ENCODE assay signal across 14 cellular contexts in the genomic region with DNA sequence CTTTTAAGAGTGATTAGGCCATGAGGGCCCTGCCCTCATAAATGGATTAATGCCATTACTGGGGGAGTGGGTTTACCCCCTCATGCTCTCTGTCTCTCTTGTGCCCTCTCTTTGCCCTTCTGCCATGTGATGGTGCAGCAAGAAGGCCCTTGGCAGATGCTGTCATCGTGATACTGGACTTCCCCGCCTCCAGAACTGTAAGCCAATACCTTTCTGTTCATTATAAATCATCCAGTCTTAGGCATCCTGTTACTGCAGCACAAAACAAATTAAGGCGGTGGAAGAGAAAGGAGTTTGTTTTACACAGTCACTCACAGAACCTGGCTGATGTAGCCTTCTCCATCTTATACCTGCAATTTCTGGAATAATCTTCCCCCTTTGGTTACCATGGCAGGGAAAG.
DNase-seq lines count a peak whose midpoint lies in the region; ATAC-seq and TF ChIP-seq lines count a peak whose summit lies in the region.
"Had no signal": no experiment of that assay in that cellular context is flagged by ENCODE, and none has a peak within 500 bp of the region (broad histone marks: within the 10 kb centered on the region; RNA-seq: fewer than 3 reads in every experiment).

No MANE protein-coding gene starts in this region.

- H3K27me3 Mint-ChIP-seq in effector memory CD8-positive, alpha-beta T cell: no peaks in the 10 kb centered on the region
- H3K27me3 Mint-ChIP-seq in neural crest cell (ENCODE audit: low read depth): no peaks in the 10 kb centered on the region
- H3K27me3 Mint-ChIP-seq in T-helper 2 cell treated with Interferon-gamma antibody and Interleukin-4, amounts not matched to agents 5 μg/mL and 100 μg/mL, for 36 hours (ENCODE audit: low read depth): no peaks in the 10 kb centered on the region
- H3K27me3 Mint-ChIP-seq: CD4-positive, alpha-beta T cell had no signal

- peak; percentile 50 for DNase-seq in NCI-H82 (lab: John Stamatoyannopoulos, UW)
- no peak for DNase-seq in NCI-H82 treated with DMSO at 0.1 percent for 48 hours (lab: John Stamatoyannopoulos, UW; ENCODE audit: unreplicated experiment)
- peak; percentile 23 for DNase-seq in NCI-H2171 (lab: John Stamatoyannopoulos, UW)
- DNase-seq in effector memory CD8-positive, alpha-beta T cell: no peak
- no peak for DNase-seq in neural crest cell (ENCODE audit: low read depth, low spot score)
- DNase-seq in activated CD4-positive, alpha-beta T cell treated with anti-CD3 and anti-CD28 coated beads, Interleukin-2, amount 50 U/mL, for 4 hours: no peak
- DNase-seq in T-helper 2 cell treated with Interferon-gamma antibody and Interleukin-4, amounts not matched to agents 5 μg/mL and 100 μg/mL, for 36 hours (ENCODE audit: low spot score): no peak
- DNase-seq in retina: no peak
- DNase-seq: ACHN; BE2C; C1 segment of cervical spinal cord; Caco-2; CD4-positive, alpha-beta T cell; H9 had no signal

- TF ChIP-seq CTCF in neural crest cell (conservative IDR thresholded peaks at IDR 0.05): no peak

- H3K9me3 Mint-ChIP-seq in effector memory CD8-positive, alpha-beta T cell: no peaks in the 10 kb centered on the region
- H3K9me3 Mint-ChIP-seq in neural crest cell: peaks cover 3% of the 10 kb centered on the region
- no peaks in the 10 kb centered on the region for H3K9me3 Mint-ChIP-seq in T-helper 2 cell treated with Interferon-gamma antibody and Interleukin-4, amounts not matched to agents 5 μg/mL and 100 μg/mL, for 36 hours
- H3K9me3 Mint-ChIP-seq: CD4-positive, alpha-beta T cell had no signal

- peaks cover 21 to 35% of the 10 kb centered on the region in 2 donors for H3K4me1 Mint-ChIP-seq in effector memory CD8-positive, alpha-beta T cell (ENCODE audit: low read depth in 2 of 2)
- peaks cover 27% of the 10 kb centered on the region for H3K4me1 Mint-ChIP-seq in neural crest cell
- peaks cover 12% of the 10 kb centered on the region for H3K4me1 Mint-ChIP-seq in T-helper 2 cell treated with Interferon-gamma antibody and Interleukin-4, amounts not matched to agents 5 μg/mL and 100 μg/mL, for 36 hours (ENCODE audit: low read depth)

- peak overlapping the region; percentile 55 to 70 for H3K27ac Mint-ChIP-seq in effector memory CD8-positive, alpha-beta T cell
- H3K27ac Mint-ChIP-seq in neural crest cell (ENCODE audit: unreplicated experiment): peak overlapping the region; percentile 13
- H3K27ac Mint-ChIP-seq in T-helper 2 cell treated with Interferon-gamma antibody and Interleukin-4, amounts not matched to agents 5 μg/mL and 100 μg/mL, for 36 hours: no peak overlapping the region
- H3K27ac Mint-ChIP-seq: CD4-positive, alpha-beta T cell; H9 had no signal

- ATAC-seq in effector memory CD8-positive, alpha-beta T cell (replicated peaks): no peak

- H3K4me3 Mint-ChIP-seq in effector memory CD8-positive, alpha-beta T cell: no peak overlapping the region
- no peak overlapping the region for H3K4me3 Mint-ChIP-seq in neural crest cell
- no peak overlapping the region for H3K4me3 Mint-ChIP-seq in T-helper 2 cell treated with Interferon-gamma antibody and Interleukin-4, amounts not matched to agents 5 μg/mL and 100 μg/mL, for 36 hours
- H3K4me3 Mint-ChIP-seq: CD4-positive, alpha-beta T cell; H9 had no signal

- H3K36me3 Mint-ChIP-seq in effector memory CD8-positive, alpha-beta T cell (ENCODE audit: insufficient read depth): peaks cover 2% of the 10 kb centered on the region
- H3K36me3 Mint-ChIP-seq in neural crest cell (ENCODE audit: low read depth): no peaks in the 10 kb centered on the region
- no peaks in the 10 kb centered on the region for H3K36me3 Mint-ChIP-seq in T-helper 2 cell treated with Interferon-gamma antibody and Interleukin-4, amounts not matched to agents 5 μg/mL and 100 μg/mL, for 36 hours (ENCODE audit: low read depth)

Comparison
In these comparisons a context has a peak if more than half of its experiments do, and no peak if none do; other contexts are left out.
1. DNase-seq: peak in NCI-H82 (single experiment) and NCI-H2171 (single experiment); none in NCI-H82 treated with DMSO at 0.1 percent for 48 hours (single experiment), effector memory CD8-positive, alpha-beta T cell (0 of 3), neural crest cell (single experiment), activated CD4-positive, alpha-beta T cell treated with anti-CD3 and anti-CD28 coated beads, Interleukin-2, amount 50 U/mL, for 4 hours (0 of 2), T-helper 2 cell treated with Interferon-gamma antibody and Interleukin-4, amounts not matched to agents 5 μg/mL and 100 μg/mL, for 36 hours (single experiment) and retina (single experiment).